Comparison of ENCODE assay signal across 15 cellular contexts in the genomic region with DNA sequence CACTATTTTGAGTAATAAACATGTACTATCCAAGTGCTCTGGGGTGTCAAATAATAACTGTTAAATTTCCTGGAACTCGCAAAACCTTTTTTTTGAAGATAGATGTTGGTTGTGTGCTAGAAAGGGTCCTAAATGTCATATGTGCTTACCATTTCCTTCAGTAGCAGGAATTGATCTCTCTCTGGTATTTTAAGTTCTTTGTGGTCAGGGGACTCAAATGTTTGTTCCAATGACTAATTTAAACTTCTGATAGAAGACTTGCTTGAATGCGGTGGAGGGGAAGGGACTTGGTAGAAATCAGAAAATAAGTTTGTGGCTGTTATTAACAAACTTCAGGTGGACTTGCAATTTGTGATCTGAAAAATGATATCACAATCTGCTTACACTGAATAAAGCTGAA. TPM values are rescaled to one million over a fixed set of nuclear protein-coding genes. Genes with fewer than 3 reads are reported as not detected.
A peak's percentile ranks its signal among the peaks of the same experiment; 100 is the strongest.
DNase-seq lines count a peak whose midpoint lies in the region; ATAC-seq and TF ChIP-seq lines count a peak whose summit lies in the region.
"Had no signal": no experiment of that assay in that cellular context is flagged by ENCODE, and none has a peak within 500 bp of the region (broad histone marks: within the 10 kb centered on the region; RNA-seq: fewer than 3 reads in every experiment).

No MANE protein-coding gene starts in this region.

- no peak overlapping the region for H3K4me3 Mint-ChIP-seq in effector memory CD8-positive, alpha-beta T cell
- H3K4me3 Mint-ChIP-seq in stimulated activated naive CD8-positive, alpha-beta T cell treated with anti-CD3 and anti-CD28 coated beads, Interleukin-15, Interleukin-2, amounts not matched to agents 100 ng/mL and 50 ng/mL, for 24 hours: peak overlapping the region; percentile 62

- no peaks in the 10 kb centered on the region for H3K27me3 Mint-ChIP-seq in effector memory CD8-positive, alpha-beta T cell
- H3K27me3 Mint-ChIP-seq in stimulated activated naive CD8-positive, alpha-beta T cell treated with anti-CD3 and anti-CD28 coated beads, Interleukin-15, Interleukin-2, amounts not matched to agents 100 ng/mL and 50 ng/mL, for 24 hours: no peaks in the 10 kb centered on the region

- no peaks in the 10 kb centered on the region for H3K9me3 Mint-ChIP-seq in effector memory CD8-positive, alpha-beta T cell
- no peaks in the 10 kb centered on the region for H3K9me3 Mint-ChIP-seq in stimulated activated naive CD8-positive, alpha-beta T cell treated with anti-CD3 and anti-CD28 coated beads, Interleukin-15, Interleukin-2, amounts not matched to agents 100 ng/mL and 50 ng/mL, for 24 hours

- H3K4me1 Mint-ChIP-seq in effector memory CD8-positive, alpha-beta T cell (ENCODE audit: low read depth in 2 of 2): peaks cover 11 to 29% of the 10 kb centered on the region in 2 donors
- H3K4me1 Mint-ChIP-seq in stimulated activated naive CD8-positive, alpha-beta T cell treated with anti-CD3 and anti-CD28 coated beads, Interleukin-15, Interleukin-2, amounts not matched to agents 100 ng/mL and 50 ng/mL, for 24 hours (ENCODE audit: low read depth): peaks cover 47% of the 10 kb centered on the region

- peaks cover 5% of the 10 kb centered on the region; the same call in 1 of the 2 replicates for H4K20me1 ChIP-seq in OCI-LY3 (ENCODE audit: insufficient read depth, low read length)

- intact Hi-C loops in heart left ventricle (cut with DNase I): no loop called here
- intact Hi-C loops in Right ventricle myocardium inferior (cut with DNase I): no loop called here

- peaks cover 0 to 18% (median 6%) of the 10 kb centered on the region in 9 donors for H3K36me3 ChIP-seq in heart left ventricle
- peaks cover 14% of the 10 kb centered on the region for H3K36me3 ChIP-seq in OCI-LY3 (replicated peaks; ENCODE audit: low read depth, low read length)

- H3K4me1 ChIP-seq in heart left ventricle: peaks cover 0 to 48% (median 10%) of the 10 kb centered on the region in 12 donors
- peaks cover 11% of the 10 kb centered on the region; the same call in 1 of the 2 replicates for H3K4me1 ChIP-seq in OCI-LY3 (ENCODE audit: low read length)
- H3K4me1 ChIP-seq: lower lobe of right lung had no signal

- TF ChIP-seq CTCF in heart left ventricle (IDR thresholded peaks at IDR 0.05) (no peak), OCI-LY3 (IDR thresholded peaks at IDR 0.05; ENCODE audit: low read depth, low read length) (no peak)

- TF ChIP-seq POLR2A in heart left ventricle (IDR thresholded peaks at IDR 0.05): no peak

- H3K27ac Mint-ChIP-seq in effector memory CD8-positive, alpha-beta T cell: peak overlapping the region; percentile 42 to 75
- H3K27ac Mint-ChIP-seq in stimulated activated naive CD8-positive, alpha-beta T cell treated with anti-CD3 and anti-CD28 coated beads, Interleukin-15, Interleukin-2, amounts not matched to agents 100 ng/mL and 50 ng/mL, for 24 hours: peak overlapping the region; percentile 94

- H3K9ac ChIP-seq in OCI-LY3 (ENCODE audit: low read length): no peak overlapping the region

- peak overlapping the region in 10 of 12 donors; percentile 21 to 81 (median 42) for H3K27ac ChIP-seq in heart left ventricle
- H3K27ac ChIP-seq in OCI-LY3 (ENCODE audit: low read length): peak overlapping the region; percentile 21
- H3K27ac ChIP-seq: lower lobe of right lung had no signal

- no peak overlapping the region for H2AFZ ChIP-seq in OCI-LY3 (ENCODE audit: low read depth, low read length)

- peaks cover 64% of the 10 kb centered on the region for H3K79me2 ChIP-seq in OCI-LY3 (ENCODE audit: low read length)

- peaks cover 27% of the 10 kb centered on the region for H3K36me3 Mint-ChIP-seq in effector memory CD8-positive, alpha-beta T cell (ENCODE audit: insufficient read depth)
- H3K36me3 Mint-ChIP-seq in stimulated activated naive CD8-positive, alpha-beta T cell treated with anti-CD3 and anti-CD28 coated beads, Interleukin-15, Interleukin-2, amounts not matched to agents 100 ng/mL and 50 ng/mL, for 24 hours (ENCODE audit: low read depth): peaks cover 44% of the 10 kb centered on the region

- 61 to 78% (median 70%) methylated on average over 2 of the region's 2 CpGs for WGBS in heart left ventricle, 4 donors

- H3K27me3 ChIP-seq in heart left ventricle (no peaks in the 10 kb centered on the region), OCI-LY3 (ENCODE audit: low read depth, low read length) (no peaks in the 10 kb centered on the region)

- no peak overlapping the region for H3K4me2 ChIP-seq in OCI-LY3 (ENCODE audit: low read length)

- no peak for DNase-seq in heart left ventricle
- DNase-seq in Right ventricle myocardium inferior (ENCODE audit: missing footprints): no peak
- DNase-seq in effector memory CD8-positive, alpha-beta T cell: no peak
- DNase-seq in OCI-M2 (lab: John Stamatoyannopoulos, UW; ENCODE audit: unreplicated experiment): no peak
- no peak for DNase-seq in stimulated activated CD4-positive, alpha-beta T cell treated with anti-CD3 and anti-CD28 coated beads, Interleukin-4, amount 100 ng/mL, for 1 hour
- DNase-seq: activated CD4-positive, alpha-beta T cell treated with anti-CD3 and anti-CD28 coated beads for 4 hours; aorta; foreskin melanocyte; lower lobe of right lung; NCI-H146; SHP77; T1000 had no signal

- ATAC-seq in heart left ventricle (no peak), Right ventricle myocardium inferior (no peak), HG02973 (IDR thresholded peaks at IDR 0.05; ENCODE audit: unreplicated experiment) (no peak)
- no peak for ATAC-seq in effector memory CD8-positive, alpha-beta T cell (replicated peaks)
- ATAC-seq: lower lobe of right lung had no signal

- H3K9me3 ChIP-seq in heart left ventricle: no peaks in the 10 kb centered on the region
- no peaks in the 10 kb centered on the region for H3K9me3 ChIP-seq in OCI-LY3 (ENCODE audit: insufficient read depth, low read length)
- H3K9me3 ChIP-seq: lower lobe of right lung had no signal

- H3K4me3 ChIP-seq in heart left ventricle: no peak overlapping the region
- no peak overlapping the region for H3K4me3 ChIP-seq in OCI-LY3 (ENCODE audit: low read length)
- H3K4me3 ChIP-seq: lower lobe of right lung had no signal

RNA-seq across cellular contexts. Expression of gene ARIH2, which starts 26.8 kb away (rescaled TPM):
- total RNA-seq in heart left ventricle (100 to 1,000 TPM in 8 of 9 donors, 10 to 100 TPM in 1; 87.7 to 223 (median 126) TPM), Right ventricle myocardium inferior (149 TPM)
- polyA plus RNA-seq in heart left ventricle: 10 to 100 TPM; 77.6 to 79.3 TPM

RNA-seq across cellular contexts. Expression of gene P4HTM, which starts 44.6 kb away (rescaled TPM):
- total RNA-seq in heart left ventricle (10 to 100 TPM; 22.1 to 42.7 (median 34.0) TPM), Right ventricle myocardium inferior (25.5 TPM)
- 10 to 100 TPM; 19.0 to 27.0 TPM for polyA plus RNA-seq in heart left ventricle

RNA-seq across cellular contexts. Expression of gene SLC25A20, which starts 46.8 kb away (rescaled TPM):
- total RNA-seq in heart left ventricle (100 to 1,000 TPM in 2 of 9 donors, 10 to 100 TPM in 7; 44.6 to 176 (median 69.5) TPM), Right ventricle myocardium inferior (130 TPM)
- polyA plus RNA-seq in heart left ventricle: 10 to 100 TPM; 50.5 to 65.7 TPM
